ENCODE assay signal across 1 cellular context in the genomic region with DNA sequence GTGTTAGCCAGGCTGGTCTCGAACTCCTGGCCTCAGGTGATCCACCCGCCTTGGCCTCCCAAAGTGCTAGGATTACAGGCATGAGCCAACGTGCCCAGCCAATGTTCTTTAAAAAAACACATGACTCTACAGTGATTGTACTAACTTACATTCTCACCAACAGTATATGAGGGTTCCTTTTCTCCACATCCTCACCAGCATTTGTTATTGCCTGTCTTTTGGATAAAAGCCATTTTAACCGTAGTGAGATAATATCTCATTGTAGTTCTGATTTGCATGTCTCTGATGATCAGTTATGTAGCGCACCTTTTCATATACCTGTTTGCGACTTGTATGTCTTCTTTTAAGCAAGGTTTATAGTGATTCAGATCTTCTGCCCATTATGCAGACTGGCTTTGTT.
TF ChIP-seq lines count a peak whose summit lies in the region.

No MANE protein-coding gene starts in this region.

TF ChIP-seq in K562, 482 proteins besides CTCF, POLR2A, EP300 and RAD21:
- peak; percentile 69 for TF ChIP-seq RBM25 (IDR thresholded peaks at IDR 0.05; ENCODE audit: low read depth, low read length, severe bottlenecking)
